11 cellular contexts compared by ENCODE assay signal in genomic region chrX:64885850-64886249, GRCh38.
DNase-seq lines count a peak whose midpoint lies in the region; ATAC-seq and TF ChIP-seq lines count a peak whose summit lies in the region.
"Had no signal": no experiment of that assay in that cellular context is flagged by ENCODE, and none has a peak within 500 bp of the region (broad histone marks: within the 10 kb centered on the region; RNA-seq: fewer than 3 reads in every experiment).

No MANE protein-coding gene starts in this region.

- H3K36me3 ChIP-seq in testis (ENCODE audit: low read depth, missing control alignments) (no peaks in the 10 kb centered on the region), prostate gland (no peaks in the 10 kb centered on the region)
- H3K36me3 ChIP-seq: thyroid gland had no signal

- H3K27ac ChIP-seq in testis: no peak overlapping the region
- no peak overlapping the region for H3K27ac ChIP-seq in prostate gland
- H3K27ac ChIP-seq: thyroid gland had no signal

- H3K27me3 ChIP-seq in testis: no peaks in the 10 kb centered on the region
- H3K27me3 ChIP-seq in prostate gland (replicated peaks; ENCODE audit: insufficient read depth): no peaks in the 10 kb centered on the region
- H3K27me3 ChIP-seq: thyroid gland had no signal

- POLR2A ChIA-PET in activated CD8-positive, alpha-beta T cell treated with anti-CD3 and anti-CD28 coated beads for 36 hours (lab: Charles Lee): no interaction called here
- POLR2A ChIA-PET in activated CD8-positive, alpha-beta T cell treated with anti-CD3 and anti-CD28 coated beads, Interleukin-2, amount 10 ng/mL, durations not matched to agents 7 days and 5 days (lab: Charles Lee): no interaction called here

- no peaks in the 10 kb centered on the region for H3K9me3 ChIP-seq in testis
- H3K9me3 ChIP-seq in prostate gland: no peaks in the 10 kb centered on the region
- H3K9me3 ChIP-seq: thyroid gland had no signal

- no peak for TF ChIP-seq CTCF in activated CD8-positive, alpha-beta T cell treated with anti-CD3 and anti-CD28 coated beads for 36 hours (IDR thresholded peaks at IDR 0.05)
- TF ChIP-seq CTCF in LNCAP (IDR thresholded peaks at IDR 0.05): peak; percentile 22; the same call in 1 of the 2 replicates
- peak; percentile 48 for TF ChIP-seq CTCF in endothelial cell (IDR thresholded peaks at IDR 0.05; ENCODE audit: unreplicated experiment)
- TF ChIP-seq CTCF in testis (IDR thresholded peaks at IDR 0.05): peak in 1 of 3 experiments; percentile 32
- TF ChIP-seq CTCF in prostate gland (IDR thresholded peaks at IDR 0.05): no peak

- intact Hi-C loops in activated CD8-positive, alpha-beta T cell treated with anti-CD3 and anti-CD28 coated beads for 36 hours (cut with micrococcal nuclease): no loop called here
- intact Hi-C loops in testis (cut with DNase I; ENCODE audit: low total_unique reads): no loop called here
- intact Hi-C loops in prostate gland (cut with DNase I): no loop called here

- DNase-seq in activated CD8-positive, alpha-beta T cell treated with anti-CD3 and anti-CD28 coated beads for 36 hours: peak; percentile 5
- DNase-seq in activated CD8-positive, alpha-beta T cell treated with anti-CD3 and anti-CD28 coated beads, Interleukin-2, amount 10 ng/mL, durations not matched to agents 7 days and 5 days: no peak
- DNase-seq in endothelial cell (ENCODE audit: low spot score): peak; percentile 9
- peak; percentile 14 for DNase-seq in testis
- no peak for DNase-seq in stimulated activated naive CD8-positive, alpha-beta T cell treated with anti-CD3 and anti-CD28 coated beads, Interleukin-15, amount 100 ng/mL, for 72 hours
- DNase-seq in C1 segment of cervical spinal cord (lab: John Stamatoyannopoulos, UW): no peak
- DNase-seq in prostate gland (ENCODE audit: low spot score): no peak
- DNase-seq: NCI-H1930 had no signal

- H3K4me3 Mint-ChIP-seq in activated CD8-positive, alpha-beta T cell treated with anti-CD3 and anti-CD28 coated beads for 36 hours: no peak overlapping the region
- H3K4me3 Mint-ChIP-seq in activated CD8-positive, alpha-beta T cell treated with anti-CD3 and anti-CD28 coated beads, Interleukin-2, amount 10 ng/mL, durations not matched to agents 7 days and 5 days: no peak overlapping the region
- no peak overlapping the region for H3K4me3 Mint-ChIP-seq in endothelial cell (ENCODE audit: unreplicated experiment)
- H3K4me3 Mint-ChIP-seq in stimulated activated naive CD8-positive, alpha-beta T cell treated with anti-CD3 and anti-CD28 coated beads, Interleukin-15, amount 100 ng/mL, for 72 hours: no peak overlapping the region
- H3K4me3 Mint-ChIP-seq: B cell had no signal

- H3K4me1 ChIP-seq in testis: no peaks in the 10 kb centered on the region
- H3K4me1 ChIP-seq in prostate gland (replicated peaks): no peaks in the 10 kb centered on the region
- H3K4me1 ChIP-seq: thyroid gland had no signal

- peaks cover 3% of the 10 kb centered on the region for H3K9me3 Mint-ChIP-seq in activated CD8-positive, alpha-beta T cell treated with anti-CD3 and anti-CD28 coated beads for 36 hours
- H3K9me3 Mint-ChIP-seq in activated CD8-positive, alpha-beta T cell treated with anti-CD3 and anti-CD28 coated beads, Interleukin-2, amount 10 ng/mL, durations not matched to agents 7 days and 5 days (ENCODE audit: insufficient read depth): peaks cover 10% of the 10 kb centered on the region
- no peaks in the 10 kb centered on the region for H3K9me3 Mint-ChIP-seq in endothelial cell (ENCODE audit: unreplicated experiment)
- H3K9me3 Mint-ChIP-seq in stimulated activated naive CD8-positive, alpha-beta T cell treated with anti-CD3 and anti-CD28 coated beads, Interleukin-15, amount 100 ng/mL, for 72 hours: peaks cover 12 to 18% of the 10 kb centered on the region in 2 donors

- CTCF ChIA-PET in activated CD8-positive, alpha-beta T cell treated with anti-CD3 and anti-CD28 coated beads for 36 hours (lab: Charles Lee): no interaction called here
- CTCF ChIA-PET in activated CD8-positive, alpha-beta T cell treated with anti-CD3 and anti-CD28 coated beads, Interleukin-2, amount 10 ng/mL, durations not matched to agents 7 days and 5 days (lab: Charles Lee): interaction anchor here (1.1 kb wide), 1 partner anchor 13 kb away, joined by 3 read pairs; no protein-coding TSS in a partner anchor

- H3K4me3 ChIP-seq in testis: no peak overlapping the region
- no peak overlapping the region for H3K4me3 ChIP-seq in prostate gland
- H3K4me3 ChIP-seq: thyroid gland had no signal

- no peak overlapping the region for H3K27ac Mint-ChIP-seq in activated CD8-positive, alpha-beta T cell treated with anti-CD3 and anti-CD28 coated beads for 36 hours
- no peak overlapping the region for H3K27ac Mint-ChIP-seq in activated CD8-positive, alpha-beta T cell treated with anti-CD3 and anti-CD28 coated beads, Interleukin-2, amount 10 ng/mL, durations not matched to agents 7 days and 5 days
- no peak overlapping the region for H3K27ac Mint-ChIP-seq in endothelial cell (ENCODE audit: unreplicated experiment)
- no peak overlapping the region for H3K27ac Mint-ChIP-seq in stimulated activated naive CD8-positive, alpha-beta T cell treated with anti-CD3 and anti-CD28 coated beads, Interleukin-15, amount 100 ng/mL, for 72 hours
- H3K27ac Mint-ChIP-seq: B cell had no signal

- H3K36me3 Mint-ChIP-seq in activated CD8-positive, alpha-beta T cell treated with anti-CD3 and anti-CD28 coated beads for 36 hours (ENCODE audit: low read depth): peaks cover 6% of the 10 kb centered on the region
- peaks cover 3% of the 10 kb centered on the region for H3K36me3 Mint-ChIP-seq in activated CD8-positive, alpha-beta T cell treated with anti-CD3 and anti-CD28 coated beads, Interleukin-2, amount 10 ng/mL, durations not matched to agents 7 days and 5 days (ENCODE audit: low read depth)
- H3K36me3 Mint-ChIP-seq in endothelial cell (ENCODE audit: low read depth, unreplicated experiment): no peaks in the 10 kb centered on the region

- TF ChIP-seq POLR2A in testis (IDR thresholded peaks at IDR 0.05) (no peak), prostate gland (IDR thresholded peaks at IDR 0.05) (no peak)

- no peaks in the 10 kb centered on the region for H3K4me1 Mint-ChIP-seq in activated CD8-positive, alpha-beta T cell treated with anti-CD3 and anti-CD28 coated beads for 36 hours (ENCODE audit: low read depth)
- no peaks in the 10 kb centered on the region for H3K4me1 Mint-ChIP-seq in activated CD8-positive, alpha-beta T cell treated with anti-CD3 and anti-CD28 coated beads, Interleukin-2, amount 10 ng/mL, durations not matched to agents 7 days and 5 days (ENCODE audit: low read depth)
- no peaks in the 10 kb centered on the region for H3K4me1 Mint-ChIP-seq in endothelial cell (ENCODE audit: unreplicated experiment)
- no peaks in the 10 kb centered on the region for H3K4me1 Mint-ChIP-seq in stimulated activated naive CD8-positive, alpha-beta T cell treated with anti-CD3 and anti-CD28 coated beads, Interleukin-15, amount 100 ng/mL, for 72 hours
- H3K4me1 Mint-ChIP-seq: B cell had no signal

- ATAC-seq in activated CD8-positive, alpha-beta T cell treated with anti-CD3 and anti-CD28 coated beads for 36 hours: no peak
- ATAC-seq in activated CD8-positive, alpha-beta T cell treated with anti-CD3 and anti-CD28 coated beads, Interleukin-2, amount 10 ng/mL, durations not matched to agents 7 days and 5 days: no peak
- ATAC-seq in stimulated activated naive CD8-positive, alpha-beta T cell treated with anti-CD3 and anti-CD28 coated beads, Interleukin-15, amount 100 ng/mL, for 72 hours: no peak

- H3K27me3 Mint-ChIP-seq in activated CD8-positive, alpha-beta T cell treated with anti-CD3 and anti-CD28 coated beads for 36 hours: no peaks in the 10 kb centered on the region
- no peaks in the 10 kb centered on the region for H3K27me3 Mint-ChIP-seq in activated CD8-positive, alpha-beta T cell treated with anti-CD3 and anti-CD28 coated beads, Interleukin-2, amount 10 ng/mL, durations not matched to agents 7 days and 5 days (ENCODE audit: low read depth)
- H3K27me3 Mint-ChIP-seq in endothelial cell (ENCODE audit: unreplicated experiment): no peaks in the 10 kb centered on the region
- no peaks in the 10 kb centered on the region for H3K27me3 Mint-ChIP-seq in stimulated activated naive CD8-positive, alpha-beta T cell treated with anti-CD3 and anti-CD28 coated beads, Interleukin-15, amount 100 ng/mL, for 72 hours
- H3K27me3 Mint-ChIP-seq: B cell had no signal

Comparison
In these comparisons a context has a peak if more than half of its experiments do, and no peak if none do; other contexts are left out.
1. DNase-seq: peak in activated CD8-positive, alpha-beta T cell treated with anti-CD3 and anti-CD28 coated beads for 36 hours (single experiment), endothelial cell (single experiment) and testis (single experiment); none in activated CD8-positive, alpha-beta T cell treated with anti-CD3 and anti-CD28 coated beads, Interleukin-2, amount 10 ng/mL, durations not matched to agents 7 days and 5 days (single experiment), stimulated activated naive CD8-positive, alpha-beta T cell treated with anti-CD3 and anti-CD28 coated beads, Interleukin-15, amount 100 ng/mL, for 72 hours (0 of 2), C1 segment of cervical spinal cord (0 of 14) and prostate gland (single experiment).
2. CTCF ChIP-seq: peak in LNCAP (single experiment) and endothelial cell (single experiment); none in activated CD8-positive, alpha-beta T cell treated with anti-CD3 and anti-CD28 coated beads for 36 hours (single experiment) and prostate gland (0 of 4).